ENCODE assay signal across 9 cellular contexts in the genomic region with DNA sequence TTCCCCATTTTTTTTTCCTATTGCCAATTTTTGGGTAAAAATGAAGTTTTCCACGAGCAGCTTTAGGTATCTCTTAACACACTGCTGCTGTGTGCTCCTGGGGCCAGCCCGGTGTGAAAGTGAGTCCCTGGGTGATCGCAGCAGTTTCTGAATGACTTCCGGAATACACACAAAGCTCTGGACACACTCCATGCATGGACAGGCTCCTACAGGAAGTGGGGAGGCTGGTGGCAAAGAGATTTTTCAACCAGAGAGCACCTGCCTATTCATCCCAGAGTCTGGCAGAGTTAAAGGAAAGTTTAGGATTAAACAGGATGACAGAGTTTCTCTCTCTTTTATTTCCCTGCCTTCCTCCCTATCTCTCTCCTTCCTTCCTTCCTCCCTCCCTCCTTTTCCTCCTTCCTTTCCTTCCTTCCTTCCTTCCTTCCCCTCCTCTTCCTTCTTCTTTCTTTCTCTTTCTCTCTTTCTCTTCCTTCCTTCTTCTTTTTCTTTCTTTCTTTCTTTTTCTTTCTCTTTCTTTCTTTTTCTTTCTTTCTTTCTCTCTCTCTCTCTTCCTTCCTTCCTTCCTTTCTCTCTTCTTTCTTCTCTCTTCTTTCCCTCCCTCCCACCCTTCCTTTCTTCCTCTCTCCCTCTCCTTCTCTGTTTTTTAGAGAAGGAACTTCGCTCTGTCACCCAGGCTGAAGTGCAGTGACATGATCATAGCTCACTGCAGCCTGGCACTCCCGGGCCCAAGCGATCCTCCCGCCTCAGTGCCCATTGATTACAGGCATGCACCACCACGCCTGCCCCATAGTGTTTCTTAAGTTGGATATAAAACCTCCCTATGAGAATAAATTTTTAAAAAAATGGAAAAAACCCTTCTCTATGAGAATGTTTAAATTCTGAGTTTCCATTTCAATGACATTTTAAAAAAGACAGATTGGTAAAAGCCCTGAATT. TPM values are rescaled to one million over a fixed set of nuclear protein-coding genes. Genes with fewer than 3 reads are reported as not detected.
A peak's percentile ranks its signal among the peaks of the same experiment; 100 is the strongest.
DNase-seq lines count a peak whose midpoint lies in the region; ATAC-seq and TF ChIP-seq lines count a peak whose summit lies in the region.
"Had no signal": no experiment of that assay in that cellular context is flagged by ENCODE, and none has a peak within 500 bp of the region (broad histone marks: within the 10 kb centered on the region; RNA-seq: fewer than 3 reads in every experiment).

No MANE protein-coding gene starts in this region.

- H3K4me1 Mint-ChIP-seq in type B pancreatic cell (ENCODE audit: unreplicated experiment), result peaks cover 4% of the 10 kb centered on the region

- no peaks in the 10 kb centered on the region for H3K27me3 ChIP-seq in mammary epithelial cell (ENCODE audit: insufficient read depth, low read length)
- H3K27me3 ChIP-seq: heart left ventricle had no signal

- peak; percentile 48 for ATAC-seq in HG03378 (IDR thresholded peaks at IDR 0.05; ENCODE audit: unreplicated experiment)
- ATAC-seq: heart left ventricle had no signal

- TF ChIP-seq CTCF in mammary epithelial cell (conservative IDR thresholded peaks at IDR 0.05 in 1 of 2, IDR thresholded peaks at IDR 0.05 in 1 of 2; ENCODE audit: extremely low read depth in 1 of 2, insufficient read depth in 1 of 2, low read depth in 1 of 2, low read length in 2 of 2) (no peak), type B pancreatic cell (conservative IDR thresholded peaks at IDR 0.05) (no peak)

- H3K4me3 ChIP-seq in mammary epithelial cell (replicated peaks in 1 of 3; ENCODE audit: insufficient read depth in 1 of 3, low read depth in 2 of 3, low read length in 3 of 3), result no peak overlapping the region
- H3K4me3 ChIP-seq: heart left ventricle had no signal

- in situ Hi-C loops in mammary epithelial cell (cut with MboI; ENCODE audit: low sequenced_read_pairs in 2 of 2), result no loop called here

- DNase-seq in NCI-H82 (lab: John Stamatoyannopoulos, UW) (peak; percentile 21), NCI-H82 treated with DMSO at 0.1 percent for 48 hours (lab: John Stamatoyannopoulos, UW; ENCODE audit: unreplicated experiment) (no peak), mammary epithelial cell (peak; percentile 42), type B pancreatic cell (ENCODE audit: extremely low spot score, unreplicated experiment) (no peak), SW480 (ENCODE audit: low spot score) (no peak), SKM-1 treated with dmso at 0.1 percent for 144 hours (lab: John Stamatoyannopoulos, UW; ENCODE audit: unreplicated experiment) (no peak), HPDE6-E6E7 (ENCODE audit: extremely low spot score) (no peak)
- DNase-seq: heart left ventricle had no signal

- no peaks in the 10 kb centered on the region for H3K27me3 Mint-ChIP-seq in type B pancreatic cell

- H3K9me3 Mint-ChIP-seq in type B pancreatic cell, result no peaks in the 10 kb centered on the region

- H3K4me3 Mint-ChIP-seq in type B pancreatic cell, result no peak overlapping the region

- H3K27ac Mint-ChIP-seq in type B pancreatic cell, result peak overlapping the region; percentile 58

- peak overlapping the region; percentile 59 for H3K4me2 ChIP-seq in mammary epithelial cell (ENCODE audit: insufficient read depth, low read depth, low read length)

- no peaks in the 10 kb centered on the region for H3K79me2 ChIP-seq in mammary epithelial cell (ENCODE audit: insufficient read depth, low read length)

- H3K9me3 ChIP-seq in mammary epithelial cell (replicated peaks; ENCODE audit: insufficient read depth, low read length), result no peaks in the 10 kb centered on the region
- H3K9me3 ChIP-seq: heart left ventricle had no signal

- CTCF ChIA-PET in mammary epithelial cell (lab: Charles Lee; ENCODE audit: low non-redundant PET), result no interaction called here

- H2AFZ ChIP-seq in mammary epithelial cell (ENCODE audit: low read depth, low read length), result peak overlapping the region; percentile 82

- BruUV-seq in mammary epithelial cell (replicated peaks; lab: Mats Ljungman, UMichigan), result no TSS peak

- H3K9ac ChIP-seq in mammary epithelial cell (ENCODE audit: insufficient read depth, low read length), result no peak overlapping the region

- 36% methylated on average over 9 of the region's 9 CpGs for WGBS in mammary epithelial cell (ENCODE audit: low coverage, missing lambda C conversion rate)

- no peaks in the 10 kb centered on the region for H3K36me3 Mint-ChIP-seq in type B pancreatic cell

- peak overlapping the region; percentile 25 for H3K27ac ChIP-seq in mammary epithelial cell (ENCODE audit: insufficient read depth, low read depth, low read length)
- H3K27ac ChIP-seq: heart left ventricle had no signal

- H3K4me1 ChIP-seq in mammary epithelial cell (ENCODE audit: insufficient read depth, low read length), result peaks cover 21% of the 10 kb centered on the region

- dilution Hi-C loops in mammary epithelial cell (cut with HindIII; ENCODE audit: low sequenced_read_pairs), result loop anchor here (5.0 kb wide), 1 partner anchor 40 kb away; no protein-coding TSS in a partner anchor

- no peaks in the 10 kb centered on the region for H3K36me3 ChIP-seq in mammary epithelial cell (ENCODE audit: insufficient read depth, low read length)
- H3K36me3 ChIP-seq: heart left ventricle had no signal

- no peaks in the 10 kb centered on the region for H4K20me1 ChIP-seq in mammary epithelial cell (ENCODE audit: insufficient read depth, low read length)

- intact Hi-C loops in mammary epithelial cell (cut with micrococcal nuclease), result no loop called here

RNA-seq across cellular contexts. Expression of gene UBTD2, which starts 38.7 kb away (rescaled TPM):
- total RNA-seq in mammary epithelial cell (10 to 100 TPM; 15.5 to 17.8 TPM), type B pancreatic cell (ENCODE audit: low replicate concordance) (32.8 and 47.2 TPM in 2 replicates)
- polyA plus RNA-seq in mammary epithelial cell, result 8.9 TPM
- polyA minus RNA-seq in mammary epithelial cell, result 4.7 TPM

Comparison
In these comparisons a context has a peak if more than half of its experiments do, and no peak if none do; other contexts are left out.
1. DNase-seq: peak in NCI-H82 (single experiment) and mammary epithelial cell (single experiment); none in NCI-H82 treated with DMSO at 0.1 percent for 48 hours (single experiment), type B pancreatic cell (single experiment), SW480 (single experiment), SKM-1 treated with dmso at 0.1 percent for 144 hours (single experiment) and HPDE6-E6E7 (single experiment).